ENCODE assay signal across 5 cellular contexts in the genomic region with DNA sequence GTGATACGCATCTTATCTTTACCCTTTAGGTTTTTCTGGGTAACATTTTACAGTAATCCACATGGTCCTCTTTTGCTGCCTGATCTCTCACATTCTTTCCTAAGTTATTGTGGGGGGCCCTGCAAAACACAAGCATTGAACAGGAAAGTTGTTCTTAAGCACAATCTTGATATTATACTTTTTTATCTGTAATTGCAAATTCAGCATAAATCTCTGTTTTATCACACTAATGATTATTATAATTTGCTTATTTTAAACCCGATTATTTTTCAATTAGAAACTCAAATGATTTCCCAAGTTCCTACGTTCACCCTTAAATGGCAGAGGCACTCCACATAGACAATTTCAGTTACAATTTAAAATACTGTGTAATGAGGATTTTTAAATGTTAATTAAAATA.
"Had no signal": no experiment of that assay in that cellular context is flagged by ENCODE, and none has a peak within 500 bp of the region (broad histone marks: within the 10 kb centered on the region; RNA-seq: fewer than 3 reads in every experiment).

No MANE protein-coding gene starts in this region.

- H3K27ac ChIP-seq: HL-60, KMS-11 had no signal

- H3K9ac ChIP-seq: KMS-11 had no signal

- FAIRE-seq: HTR-8/SVneo had no signal

- H3K4me2 ChIP-seq: KMS-11 had no signal

- DNase-seq: KBM-7, KG1 had no signal
